ENCODE assay signal across 21 cellular contexts in genomic region chr20:53142225-53142624, GRCh38.
DNase-seq lines count a peak whose midpoint lies in the region; ATAC-seq, FAIRE-seq and TF ChIP-seq lines count a peak whose summit lies in the region.
"Had no signal": no experiment of that assay in that cellular context is flagged by ENCODE, and none has a peak within 500 bp of the region (broad histone marks: within the 10 kb centered on the region; RNA-seq: fewer than 3 reads in every experiment).

No MANE protein-coding gene starts in this region.

- no peak for TF ChIP-seq EP300 in A549 (IDR thresholded peaks at IDR 0.05)

- no peak overlapping the region for H3K4me2 ChIP-seq in A549
- H3K4me2 ChIP-seq: BLaER1 had no signal

- H3K4me1 Mint-ChIP-seq in brain = peaks cover 44% of the 10 kb centered on the region

- H3K27ac Mint-ChIP-seq in brain = peak overlapping the region in 3 of 5 experiments; percentile 61 to 96 (median 78)
- H3K27ac Mint-ChIP-seq: activated CD8-positive, alpha-beta T cell treated with anti-CD3 and anti-CD28 coated beads, Interleukin-2, amount 10 ng/mL, durations not matched to agents 7 days and 5 days; dendritic cell treated with granulocyte-macrophage colony-stimulating factor and Interleukin-4, amounts not matched to agents 40 ng/mL and 50 ng/mL, for 4 days had no signal

- H3K9me3 ChIP-seq in A549 (no peaks in the 10 kb centered on the region), BE2C (no peaks in the 10 kb centered on the region)
- H3K9me3 ChIP-seq: stomach, upper lobe of left lung had no signal

- DNase-seq in A549 (ENCODE audit: low read depth in 1 of 2, low spot score in 1 of 2) = peak in 1 of 2 experiments; percentile 21
- DNase-seq in BE2C = peak; percentile 20
- peak; percentile 7 for DNase-seq in NCI-H69 (lab: John Stamatoyannopoulos, UW)
- no peak for DNase-seq in omental fat pad (ENCODE audit: low spot score)
- DNase-seq in D721Med (ENCODE audit: insufficient read length, low spot score) = no peak
- DNase-seq: activated CD8-positive, alpha-beta T cell treated with anti-CD3 and anti-CD28 coated beads, Interleukin-2, amount 10 ng/mL, durations not matched to agents 7 days and 5 days; activated T-cell treated with anti-CD3 and anti-CD28 coated beads, Interleukin-2, amount 50 U/mL, for 48 hours; Calu3; foreskin fibroblast; H7; mesenchymal stem cell; naive thymus-derived CD8-positive, alpha-beta T cell; NCI-H187 treated with DMSO at 0.1 percent for 48 hours; stimulated activated CD4-positive, alpha-beta T cell treated with anti-CD3 and anti-CD28 coated beads, Interleukin-2, amount 100 ng/mL, for 24 hours; stomach had no signal

- peaks cover 0 to 3% (median 0%) of the 10 kb centered on the region in 5 experiments for H3K9me3 Mint-ChIP-seq in brain

- no peaks in the 10 kb centered on the region; the same call in 1 of the 2 replicates for H3K36me3 ChIP-seq in BE2C
- H3K36me3 ChIP-seq: BLaER1, stomach, upper lobe of left lung had no signal

- WGBS in A549 (ENCODE audit: missing lambda C conversion rate) = 47% methylated on average over 4 of the region's 4 CpGs

- no peaks in the 10 kb centered on the region for H3K36me3 Mint-ChIP-seq in brain

- CTCF ChIA-PET in A549 (lab: Yijun Ruan, JAX) = no interaction called here

- H3K27me3 ChIP-seq in BE2C = no peaks in the 10 kb centered on the region
- H3K27me3 ChIP-seq: BLaER1, stomach, upper lobe of left lung had no signal

- no peak for TF ChIP-seq RAD21 in A549 (conservative IDR thresholded peaks at IDR 0.05 in 1 of 2, IDR thresholded peaks at IDR 0.05 in 1 of 2)

- POLR2A ChIA-PET in A549 (lab: Yijun Ruan, JAX) = no interaction called here

- ATAC-seq in A549 (no peak), HG03460 (IDR thresholded peaks at IDR 0.05; ENCODE audit: unreplicated experiment) (no peak), omental fat pad (ENCODE audit: low FRiP score) (no peak)
- ATAC-seq: activated CD8-positive, alpha-beta T cell treated with anti-CD3 and anti-CD28 coated beads, Interleukin-2, amount 10 ng/mL, durations not matched to agents 7 days and 5 days; naive thymus-derived CD8-positive, alpha-beta T cell had no signal

- H3K4me3 Mint-ChIP-seq in brain = peak overlapping the region in 2 of 5 experiments; percentile 24 to 36
- H3K4me3 Mint-ChIP-seq: activated CD8-positive, alpha-beta T cell treated with anti-CD3 and anti-CD28 coated beads, Interleukin-2, amount 10 ng/mL, durations not matched to agents 7 days and 5 days; dendritic cell treated with granulocyte-macrophage colony-stimulating factor and Interleukin-4, amounts not matched to agents 40 ng/mL and 50 ng/mL, for 4 days; naive thymus-derived CD8-positive, alpha-beta T cell had no signal

- FAIRE-seq in A549 (lab: Jason Lieb, UNC) = no peak
- FAIRE-seq in D721Med (lab: Jason Lieb, UNC) = no peak

- H3K4me1 ChIP-seq in A549 (no peaks in the 10 kb centered on the region), BE2C (peaks cover 5% of the 10 kb centered on the region)
- H3K4me1 ChIP-seq: parathyroid adenoma, stomach had no signal

- TF ChIP-seq POLR2A in A549 (IDR thresholded peaks at IDR 0.05; ENCODE audit: low read length) = no peak

- no peak overlapping the region for H3K27ac ChIP-seq in A549
- H3K27ac ChIP-seq: BLaER1, parathyroid adenoma, stomach, upper lobe of left lung had no signal

- no peak overlapping the region for H3K4me3 ChIP-seq in A549
- no peak overlapping the region for H3K4me3 ChIP-seq in BE2C (ENCODE audit: low read depth, low read length)
- H3K4me3 ChIP-seq: BLaER1, stomach, upper lobe of left lung had no signal

- TF ChIP-seq CTCF in A549 (IDR thresholded peaks at IDR 0.05) (no peak), BE2C (IDR thresholded peaks at IDR 0.05; ENCODE audit: low read depth, low read length) (no peak), brain (conservative IDR thresholded peaks at IDR 0.05) (no peak), omental fat pad (IDR thresholded peaks at IDR 0.05) (no peak), D721Med (IDR thresholded peaks at IDR 0.05; ENCODE audit: insufficient read depth, missing control alignments) (no peak)

- no peaks in the 10 kb centered on the region for H3K27me3 Mint-ChIP-seq in brain

TF ChIP-seq in A549, 52 proteins besides CTCF, POLR2A, EP300 and RAD21:
- TF ChIP-seq USF2 (IDR thresholded peaks at IDR 0.05) (peak; percentile 85), ATOH8 (CRISPR knock-in tag; IDR thresholded peaks at IDR 0.05; ENCODE audit: low read depth) (no peak), KDM5A (IDR thresholded peaks at IDR 0.05) (no peak)

Comparison
In these comparisons a context has a peak if more than half of its experiments do, and no peak if none do; other contexts are left out.
1. DNase-seq: peak in BE2C (single experiment) and NCI-H69 (single experiment); none in omental fat pad (single experiment) and D721Med (single experiment).